12 cellular contexts compared by ENCODE assay signal in genomic region chr12:49298160-49298559, GRCh38. TPM values are rescaled to one million over a fixed set of nuclear protein-coding genes. Genes with fewer than 3 reads are reported as not detected.
DNase-seq lines count a peak whose midpoint lies in the region; ATAC-seq, FAIRE-seq and TF ChIP-seq lines count a peak whose summit lies in the region.
"Had no signal": no experiment of that assay in that cellular context is flagged by ENCODE, and none has a peak within 500 bp of the region (broad histone marks: within the 10 kb centered on the region; RNA-seq: fewer than 3 reads in every experiment).

No MANE protein-coding gene starts in this region.

- intact Hi-C loops in right lobe of liver (cut with DNase I), result no loop called here

- FAIRE-seq in HTR-8/SVneo (lab: Jason Lieb, UNC), result no peak
- FAIRE-seq: pancreas had no signal

- H3K27ac ChIP-seq in right lobe of liver, result no peak overlapping the region
- H3K27ac ChIP-seq: pancreas had no signal

- no peaks in the 10 kb centered on the region for H3K4me1 ChIP-seq in right lobe of liver

- no peak for TF ChIP-seq POLR2A in right lobe of liver (IDR thresholded peaks at IDR 0.05)

- peak; percentile 32 for DNase-seq in COLO668 (lab: John Stamatoyannopoulos, UW; ENCODE audit: unreplicated experiment)
- DNase-seq in GM20000 (ENCODE audit: low spot score), result peak; percentile 26
- DNase-seq in WTC11 (ENCODE audit: low spot score), result no peak
- DNase-seq in right lobe of liver, result no peak
- no peak for DNase-seq in HTR-8/SVneo (ENCODE audit: insufficient read length, low spot score)
- no peak for DNase-seq in SIG-M5 treated with dmso at 0.1 percent for 504 hours (lab: John Stamatoyannopoulos, UW; ENCODE audit: unreplicated experiment)
- DNase-seq: activated CD8-positive, alpha-beta memory T cell treated with anti-CD3 and anti-CD28 coated beads, Interleukin-2, amount 50 U/mL, for 48 hours; effector CD8-positive, alpha-beta T cell; GDM1 had no signal

- no peaks in the 10 kb centered on the region for H3K36me3 ChIP-seq in right lobe of liver
- H3K36me3 ChIP-seq: pancreas had no signal

- H3K9me3 Mint-ChIP-seq in WTC11, result no peaks in the 10 kb centered on the region

- H3K4me3 Mint-ChIP-seq in WTC11, result peak overlapping the region; percentile 62; the same call in 1 of the 2 replicates

- H3K36me3 Mint-ChIP-seq in WTC11, result no peaks in the 10 kb centered on the region

- peaks cover 87% of the 10 kb centered on the region for H3K27me3 Mint-ChIP-seq in WTC11 (ENCODE audit: low read depth)

- CTCF ChIA-PET in WTC11 (lab: Charles Lee), result interaction anchor here (0.7 to 1.9 kb wide), 5 partner anchors 25 to 282 kb away, joined by 3 to 11 read pairs (median 4); partner anchors contain the start of gene TROAP

- POLR2A ChIA-PET in WTC11 (lab: Charles Lee), result no interaction called here

- WGBS in right lobe of liver (ENCODE audit: insufficient coverage, low coverage, low lambda C conversion rate, missing lambda C conversion rate), result 42% methylated on average over 4 of the region's 6 CpGs

- H3K4me1 Mint-ChIP-seq in WTC11, result peaks cover 22% of the 10 kb centered on the region

- ATAC-seq in WTC11 (no peak), right lobe of liver (peak; percentile 34 to 59 (median 50)), HG03460 (IDR thresholded peaks at IDR 0.05; ENCODE audit: unreplicated experiment) (no peak), HG03378 (IDR thresholded peaks at IDR 0.05; ENCODE audit: unreplicated experiment) (no peak)

- no peak overlapping the region for H3K27ac Mint-ChIP-seq in WTC11

- peaks cover 14 to 25% of the 10 kb centered on the region in 2 donors for H3K27me3 ChIP-seq in right lobe of liver

- H3K9me3 ChIP-seq in right lobe of liver, result no peaks in the 10 kb centered on the region
- H3K9me3 ChIP-seq: pancreas had no signal

- H3K4me3 ChIP-seq in right lobe of liver, result no peak overlapping the region

- no peak for TF ChIP-seq CTCF in GM20000 (IDR thresholded peaks at IDR 0.05; ENCODE audit: extremely low read depth, missing control alignments)
- TF ChIP-seq CTCF in WTC11 (IDR thresholded peaks at IDR 0.05), result no peak
- peak in 3 of 4 donors; percentile 18 to 35 (median 25) for TF ChIP-seq CTCF in right lobe of liver (IDR thresholded peaks at IDR 0.05)

TF ChIP-seq in WTC11, 78 proteins besides CTCF, POLR2A, EP300 and RAD21:
- TF ChIP-seq ZNF219 (CRISPR knock-in tag; IDR thresholded peaks at IDR 0.05; ENCODE audit: borderline replicate concordance), result no peak
- no peak for TF ChIP-seq IRF1 (CRISPR knock-in tag; IDR thresholded peaks at IDR 0.05)
- TF ChIP-seq JAZF1 (CRISPR knock-in tag; IDR thresholded peaks at IDR 0.05), result no peak
- TF ChIP-seq SMAD4 (CRISPR knock-in tag; IDR thresholded peaks at IDR 0.05), result no peak
- no peak for TF ChIP-seq NFYB (CRISPR knock-in tag; conservative IDR thresholded peaks at IDR 0.05; ENCODE audit: low read depth)

RNA-seq across cellular contexts. Expression of gene PRPH, which starts 3.2 kb away (rescaled TPM):
- total RNA-seq in WTC11 (2021) (0.73 to 2.4 TPM (median 1.7 TPM) in 3 replicates), right lobe of liver (not detected)

RNA-seq across cellular contexts. Expression of gene TROAP, which starts 24.9 kb away (rescaled TPM):
- total RNA-seq in WTC11 (2021) (78.5 to 89.2 TPM (median 80.0 TPM) in 3 replicates), right lobe of liver (1 to 10 TPM in 2 of 6 experiments, under 1 TPM in 4; 0.24 to 2.6 (median 0.93) TPM)

RNA-seq across cellular contexts. Expression of gene TUBA1C, which starts 33.3 kb away (rescaled TPM):
- total RNA-seq in WTC11 (2021) (458 to 540 TPM (median 478 TPM) in 3 replicates), right lobe of liver (100 to 1,000 TPM in 2 of 6 experiments, 10 to 100 TPM in 4; 40.6 to 224 (median 68.7) TPM)

RNA-seq across cellular contexts. Expression of gene C1QL4, which starts 38.8 kb away (rescaled TPM):
- total RNA-seq in WTC11 (2021), result 0.92 to 1.2 TPM (median 1.2 TPM) in 3 replicates
- not detected for total RNA-seq in right lobe of liver
- total RNA-seq: pancreas had no signal

RNA-seq across cellular contexts. Expression of gene DNAJC22, which starts 48.5 kb away (rescaled TPM):
- total RNA-seq in WTC11 (2021) (0.14 to 0.24 TPM (median 0.23 TPM) in 3 replicates), right lobe of liver (10 to 100 TPM; 36.5 to 49.1 (median 43.7) TPM)

Comparison
In these comparisons a context has a peak if more than half of its experiments do, and no peak if none do; other contexts are left out.
1. DNase-seq: peak in COLO668 (single experiment) and GM20000 (single experiment); none in WTC11 (single experiment), right lobe of liver (0 of 3), HTR-8/SVneo (single experiment) and SIG-M5 treated with dmso at 0.1 percent for 504 hours (single experiment).
2. CTCF ChIP-seq: peak in right lobe of liver (3 of 4); none in GM20000 (single experiment) and WTC11 (single experiment).
3. ATAC-seq: peak in right lobe of liver (4 of 4); none in WTC11 (single experiment), HG03460 (single experiment) and HG03378 (single experiment).
4. RNA of gene TROAP, which starts 24.9 kb away (total RNA-seq): 78.5 to 89.2 TPM in WTC11; 0.24 to 2.6 TPM in right lobe of liver; every median in the first group is over 10 times any median in the second.